ENCODE assay signal across 1 cellular context in genomic region chr22:43798492-43798891, GRCh38.
TF ChIP-seq lines count a peak whose summit lies in the region.

No MANE protein-coding gene starts in this region.

TF ChIP-seq in GM12878, 131 proteins besides CTCF, POLR2A, EP300 and RAD21 (continued from another document and continues in another):
- peak; percentile 66 for TF ChIP-seq BCL11A (IDR thresholded peaks at IDR 0.05; ENCODE audit: low read depth, low read length)
- no peak for TF ChIP-seq MEF2A (IDR thresholded peaks at IDR 0.05; ENCODE audit: insufficient read depth, low read depth, low read length)
- TF ChIP-seq, protein P1, sequence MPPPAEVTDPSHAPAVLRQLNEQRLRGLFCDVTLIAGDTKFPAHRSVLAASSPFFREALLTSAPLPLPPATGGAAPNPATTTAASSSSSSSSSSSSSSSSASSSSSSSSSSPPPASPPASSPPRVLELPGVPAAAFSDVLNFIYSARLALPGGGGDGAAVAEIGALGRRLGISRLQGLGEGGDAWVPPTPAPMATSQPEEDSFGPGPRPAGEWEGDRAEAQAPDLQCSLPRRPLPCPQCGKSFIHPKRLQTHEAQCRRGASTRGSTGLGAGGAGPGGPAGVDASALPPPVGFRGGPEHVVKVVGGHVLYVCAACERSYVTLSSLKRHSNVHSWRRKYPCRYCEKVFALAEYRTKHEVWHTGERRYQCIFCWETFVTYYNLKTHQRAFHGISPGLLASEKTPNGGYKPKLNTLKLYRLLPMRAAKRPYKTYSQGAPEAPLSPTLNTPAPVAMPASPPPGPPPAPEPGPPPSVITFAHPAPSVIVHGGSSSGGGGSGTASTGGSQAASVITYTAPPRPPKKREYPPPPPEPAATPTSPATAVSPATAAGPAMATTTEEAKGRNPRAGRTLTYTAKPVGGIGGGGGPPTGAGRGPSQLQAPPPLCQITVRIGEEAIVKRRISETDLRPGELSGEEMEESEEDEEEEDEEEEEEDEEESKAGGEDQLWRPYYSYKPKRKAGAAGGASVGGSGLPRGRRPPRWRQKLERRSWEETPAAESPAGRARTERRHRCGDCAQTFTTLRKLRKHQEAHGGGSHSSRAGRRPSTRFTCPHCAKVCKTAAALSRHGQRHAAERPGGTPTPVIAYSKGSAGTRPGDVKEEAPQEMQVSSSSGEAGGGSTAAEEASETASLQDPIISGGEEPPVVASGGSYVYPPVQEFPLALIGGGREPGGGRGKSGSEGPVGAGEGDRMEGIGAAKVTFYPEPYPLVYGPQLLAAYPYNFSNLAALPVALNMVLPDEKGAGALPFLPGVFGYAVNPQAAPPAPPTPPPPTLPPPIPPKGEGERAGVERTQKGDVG (CRISPR knock-in tag; IDR thresholded peaks at IDR 0.05), result no peak
- TF ChIP-seq CHD4 (IDR thresholded peaks at IDR 0.05), result no peak
- no peak for TF ChIP-seq ZNF274 (IDR thresholded peaks at IDR 0.05; ENCODE audit: insufficient read depth, insufficient read length)
- TF ChIP-seq, protein P2, sequence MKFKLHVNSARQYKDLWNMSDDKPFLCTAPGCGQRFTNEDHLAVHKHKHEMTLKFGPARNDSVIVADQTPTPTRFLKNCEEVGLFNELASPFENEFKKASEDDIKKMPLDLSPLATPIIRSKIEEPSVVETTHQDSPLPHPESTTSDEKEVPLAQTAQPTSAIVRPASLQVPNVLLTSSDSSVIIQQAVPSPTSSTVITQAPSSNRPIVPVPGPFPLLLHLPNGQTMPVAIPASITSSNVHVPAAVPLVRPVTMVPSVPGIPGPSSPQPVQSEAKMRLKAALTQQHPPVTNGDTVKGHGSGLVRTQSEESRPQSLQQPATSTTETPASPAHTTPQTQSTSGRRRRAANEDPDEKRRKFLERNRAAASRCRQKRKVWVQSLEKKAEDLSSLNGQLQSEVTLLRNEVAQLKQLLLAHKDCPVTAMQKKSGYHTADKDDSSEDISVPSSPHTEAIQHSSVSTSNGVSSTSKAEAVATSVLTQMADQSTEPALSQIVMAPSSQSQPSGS (IDR thresholded peaks at IDR 0.05; ENCODE audit: low read length), result no peak
- TF ChIP-seq KDM1A (IDR thresholded peaks at IDR 0.05; ENCODE audit: borderline replicate concordance), result no peak
- no peak for TF ChIP-seq RBBP5 (conservative IDR thresholded peaks at IDR 0.05)
- TF ChIP-seq, protein P3, sequence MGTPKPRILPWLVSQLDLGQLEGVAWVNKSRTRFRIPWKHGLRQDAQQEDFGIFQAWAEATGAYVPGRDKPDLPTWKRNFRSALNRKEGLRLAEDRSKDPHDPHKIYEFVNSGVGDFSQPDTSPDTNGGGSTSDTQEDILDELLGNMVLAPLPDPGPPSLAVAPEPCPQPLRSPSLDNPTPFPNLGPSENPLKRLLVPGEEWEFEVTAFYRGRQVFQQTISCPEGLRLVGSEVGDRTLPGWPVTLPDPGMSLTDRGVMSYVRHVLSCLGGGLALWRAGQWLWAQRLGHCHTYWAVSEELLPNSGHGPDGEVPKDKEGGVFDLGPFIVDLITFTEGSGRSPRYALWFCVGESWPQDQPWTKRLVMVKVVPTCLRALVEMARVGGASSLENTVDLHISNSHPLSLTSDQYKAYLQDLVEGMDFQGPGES (IDR thresholded peaks at IDR 0.05), result no peak
- TF ChIP-seq, protein P4, sequence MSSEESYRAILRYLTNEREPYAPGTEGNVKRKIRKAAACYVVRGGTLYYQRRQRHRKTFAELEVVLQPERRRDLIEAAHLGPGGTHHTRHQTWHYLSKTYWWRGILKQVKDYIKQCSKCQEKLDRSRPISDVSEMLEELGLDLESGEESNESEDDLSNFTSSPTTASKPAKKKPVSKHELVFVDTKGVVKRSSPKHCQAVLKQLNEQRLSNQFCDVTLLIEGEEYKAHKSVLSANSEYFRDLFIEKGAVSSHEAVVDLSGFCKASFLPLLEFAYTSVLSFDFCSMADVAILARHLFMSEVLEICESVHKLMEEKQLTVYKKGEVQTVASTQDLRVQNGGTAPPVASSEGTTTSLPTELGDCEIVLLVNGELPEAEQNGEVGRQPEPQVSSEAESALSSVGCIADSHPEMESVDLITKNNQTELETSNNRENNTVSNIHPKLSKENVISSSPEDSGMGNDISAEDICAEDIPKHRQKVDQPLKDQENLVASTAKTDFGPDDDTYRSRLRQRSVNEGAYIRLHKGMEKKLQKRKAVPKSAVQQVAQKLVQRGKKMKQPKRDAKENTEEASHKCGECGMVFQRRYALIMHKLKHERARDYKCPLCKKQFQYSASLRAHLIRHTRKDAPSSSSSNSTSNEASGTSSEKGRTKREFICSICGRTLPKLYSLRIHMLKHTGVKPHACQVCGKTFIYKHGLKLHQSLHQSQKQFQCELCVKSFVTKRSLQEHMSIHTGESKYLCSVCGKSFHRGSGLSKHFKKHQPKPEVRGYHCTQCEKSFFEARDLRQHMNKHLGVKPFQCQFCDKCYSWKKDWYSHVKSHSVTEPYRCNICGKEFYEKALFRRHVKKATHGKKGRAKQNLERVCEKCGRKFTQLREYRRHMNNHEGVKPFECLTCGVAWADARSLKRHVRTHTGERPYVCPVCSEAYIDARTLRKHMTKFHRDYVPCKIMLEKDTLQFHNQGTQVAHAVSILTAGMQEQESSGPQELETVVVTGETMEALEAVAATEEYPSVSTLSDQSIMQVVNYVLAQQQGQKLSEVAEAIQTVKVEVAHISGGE (CRISPR knock-in tag; IDR thresholded peaks at IDR 0.05), result no peak
- no peak for TF ChIP-seq WRNIP1 (IDR thresholded peaks at IDR 0.05; ENCODE audit: borderline replicate concordance, low read depth, low read length)
- TF ChIP-seq RCOR1 (conservative IDR thresholded peaks at IDR 0.05; ENCODE audit: low read depth, low read length), result no peak
- TF ChIP-seq NFYA (IDR thresholded peaks at IDR 0.05; ENCODE audit: borderline replicate concordance, low read depth, low read length), result no peak
- no peak for TF ChIP-seq MAX (IDR thresholded peaks at IDR 0.05; ENCODE audit: low read depth, low read length)
- TF ChIP-seq HDAC2 (IDR thresholded peaks at IDR 0.05), result no peak
- no peak for TF ChIP-seq CBX3 (IDR thresholded peaks at IDR 0.05; ENCODE audit: borderline replicate concordance, low read depth)
- TF ChIP-seq CREB1 (IDR thresholded peaks at IDR 0.05; ENCODE audit: low read depth), result peak; percentile 90
- no peak; the same call in 1 of the 2 replicates for TF ChIP-seq NFIC (IDR thresholded peaks at IDR 0.05; ENCODE audit: low read depth, low read length)
- no peak for TF ChIP-seq HSF1 (IDR thresholded peaks at IDR 0.05; ENCODE audit: low read depth, low read length)
- no peak for TF ChIP-seq CHD2 (IDR thresholded peaks at IDR 0.05; ENCODE audit: borderline replicate concordance, low read depth, low read length)
- TF ChIP-seq MTA3 (IDR thresholded peaks at IDR 0.05; ENCODE audit: borderline replicate concordance, low read length), result no peak
- no peak for TF ChIP-seq ZBED1 (IDR thresholded peaks at IDR 0.05; ENCODE audit: borderline replicate concordance)
- TF ChIP-seq, protein P5, sequence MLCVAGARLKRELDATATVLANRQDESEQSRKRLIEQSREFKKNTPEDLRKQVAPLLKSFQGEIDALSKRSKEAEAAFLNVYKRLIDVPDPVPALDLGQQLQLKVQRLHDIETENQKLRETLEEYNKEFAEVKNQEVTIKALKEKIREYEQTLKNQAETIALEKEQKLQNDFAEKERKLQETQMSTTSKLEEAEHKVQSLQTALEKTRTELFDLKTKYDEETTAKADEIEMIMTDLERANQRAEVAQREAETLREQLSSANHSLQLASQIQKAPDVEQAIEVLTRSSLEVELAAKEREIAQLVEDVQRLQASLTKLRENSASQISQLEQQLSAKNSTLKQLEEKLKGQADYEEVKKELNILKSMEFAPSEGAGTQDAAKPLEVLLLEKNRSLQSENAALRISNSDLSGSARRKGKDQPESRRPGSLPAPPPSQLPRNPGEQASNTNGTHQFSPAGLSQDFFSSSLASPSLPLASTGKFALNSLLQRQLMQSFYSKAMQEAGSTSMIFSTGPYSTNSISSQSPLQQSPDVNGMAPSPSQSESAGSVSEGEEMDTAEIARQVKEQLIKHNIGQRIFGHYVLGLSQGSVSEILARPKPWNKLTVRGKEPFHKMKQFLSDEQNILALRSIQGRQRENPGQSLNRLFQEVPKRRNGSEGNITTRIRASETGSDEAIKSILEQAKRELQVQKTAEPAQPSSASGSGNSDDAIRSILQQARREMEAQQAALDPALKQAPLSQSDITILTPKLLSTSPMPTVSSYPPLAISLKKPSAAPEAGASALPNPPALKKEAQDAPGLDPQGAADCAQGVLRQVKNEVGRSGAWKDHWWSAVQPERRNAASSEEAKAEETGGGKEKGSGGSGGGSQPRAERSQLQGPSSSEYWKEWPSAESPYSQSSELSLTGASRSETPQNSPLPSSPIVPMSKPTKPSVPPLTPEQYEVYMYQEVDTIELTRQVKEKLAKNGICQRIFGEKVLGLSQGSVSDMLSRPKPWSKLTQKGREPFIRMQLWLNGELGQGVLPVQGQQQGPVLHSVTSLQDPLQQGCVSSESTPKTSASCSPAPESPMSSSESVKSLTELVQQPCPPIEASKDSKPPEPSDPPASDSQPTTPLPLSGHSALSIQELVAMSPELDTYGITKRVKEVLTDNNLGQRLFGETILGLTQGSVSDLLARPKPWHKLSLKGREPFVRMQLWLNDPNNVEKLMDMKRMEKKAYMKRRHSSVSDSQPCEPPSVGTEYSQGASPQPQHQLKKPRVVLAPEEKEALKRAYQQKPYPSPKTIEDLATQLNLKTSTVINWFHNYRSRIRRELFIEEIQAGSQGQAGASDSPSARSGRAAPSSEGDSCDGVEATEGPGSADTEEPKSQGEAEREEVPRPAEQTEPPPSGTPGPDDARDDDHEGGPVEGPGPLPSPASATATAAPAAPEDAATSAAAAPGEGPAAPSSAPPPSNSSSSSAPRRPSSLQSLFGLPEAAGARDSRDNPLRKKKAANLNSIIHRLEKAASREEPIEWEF (IDR thresholded peaks at IDR 0.05; ENCODE audit: insufficient replicate concordance, low read depth, low read length), result no peak
- TF ChIP-seq SIN3A (IDR thresholded peaks at IDR 0.05; ENCODE audit: low read depth, low read length), result no peak
- TF ChIP-seq HCFC1 (IDR thresholded peaks at IDR 0.05; ENCODE audit: low read length), result no peak
- TF ChIP-seq, protein P6, sequence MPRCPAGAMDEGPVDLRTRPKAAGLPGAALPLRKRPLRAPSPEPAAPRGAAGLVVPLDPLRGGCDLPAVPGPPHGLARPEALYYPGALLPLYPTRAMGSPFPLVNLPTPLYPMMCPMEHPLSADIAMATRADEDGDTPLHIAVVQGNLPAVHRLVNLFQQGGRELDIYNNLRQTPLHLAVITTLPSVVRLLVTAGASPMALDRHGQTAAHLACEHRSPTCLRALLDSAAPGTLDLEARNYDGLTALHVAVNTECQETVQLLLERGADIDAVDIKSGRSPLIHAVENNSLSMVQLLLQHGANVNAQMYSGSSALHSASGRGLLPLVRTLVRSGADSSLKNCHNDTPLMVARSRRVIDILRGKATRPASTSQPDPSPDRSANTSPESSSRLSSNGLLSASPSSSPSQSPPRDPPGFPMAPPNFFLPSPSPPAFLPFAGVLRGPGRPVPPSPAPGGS (IDR thresholded peaks at IDR 0.05; ENCODE audit: borderline replicate concordance, insufficient read depth, low read depth, low read length, poor library complexity, severe bottlenecking), result no peak
- TF ChIP-seq MTA2 (IDR thresholded peaks at IDR 0.05; ENCODE audit: low read depth), result peak; percentile 62
- TF ChIP-seq NR2F1 (conservative IDR thresholded peaks at IDR 0.05), result no peak
- TF ChIP-seq CEBPB (IDR thresholded peaks at IDR 0.05; ENCODE audit: borderline replicate concordance in 1 of 2, low read depth in 2 of 2, low read length in 2 of 2), result no peak
- TF ChIP-seq ELK1 (IDR thresholded peaks at IDR 0.05; ENCODE audit: low read depth, low read length), result no peak
- TF ChIP-seq RAD51 (IDR thresholded peaks at IDR 0.05), result no peak
- no peak for TF ChIP-seq EGR1 (IDR thresholded peaks at IDR 0.05; ENCODE audit: borderline replicate concordance in 1 of 2, low read depth in 2 of 2, low read length in 2 of 2)
- TF ChIP-seq ESRRA (IDR thresholded peaks at IDR 0.05; ENCODE audit: low read length), result peak; percentile 26; the same call in 1 of the 2 replicates
- TF ChIP-seq RB1 (IDR thresholded peaks at IDR 0.05; ENCODE audit: borderline replicate concordance), result no peak
- TF ChIP-seq TCF7 (IDR thresholded peaks at IDR 0.05; ENCODE audit: borderline replicate concordance), result no peak
- TF ChIP-seq CHD1 (IDR thresholded peaks at IDR 0.05; ENCODE audit: low read depth, low read length), result no peak
- no peak for TF ChIP-seq GATAD2B (conservative IDR thresholded peaks at IDR 0.05; ENCODE audit: low read depth)
